In genomic region chr10:101570764-101571572, GRCh38 we compare ENCODE assay signal across 8 cellular contexts. TPM values are rescaled to one million over a fixed set of nuclear protein-coding genes. Genes with fewer than 3 reads are reported as not detected.
DNase-seq lines count a peak whose midpoint lies in the region; ATAC-seq and TF ChIP-seq lines count a peak whose summit lies in the region.

No MANE protein-coding gene starts in this region.

- ATAC-seq in naive thymus-derived CD4-positive, alpha-beta T cell, result peak; percentile 18
- no peak for ATAC-seq in HG03095 (IDR thresholded peaks at IDR 0.05; ENCODE audit: unreplicated experiment)

- TF ChIP-seq CTCF in NB4 (IDR thresholded peaks at IDR 0.05; ENCODE audit: low read depth, low read length), result no peak

- H3K36me3 ChIP-seq in ectodermal cell (ENCODE audit: control insufficient read depth, insufficient read depth, low read length), result no peaks in the 10 kb centered on the region
- no peaks in the 10 kb centered on the region for H3K36me3 ChIP-seq in naive thymus-derived CD4-positive, alpha-beta T cell (ENCODE audit: control insufficient read depth in 2 of 3, insufficient read depth in 3 of 3, low read length in 3 of 3)

- H3K4me1 ChIP-seq in ectodermal cell (ENCODE audit: control insufficient read depth, insufficient read depth, low read length), result peaks cover 7% of the 10 kb centered on the region
- peaks cover 4 to 17% of the 10 kb centered on the region in 2 donors for H3K4me1 ChIP-seq in naive thymus-derived CD4-positive, alpha-beta T cell (ENCODE audit: control insufficient read depth in 2 of 2, insufficient read depth in 2 of 2, low read length in 2 of 2)

- DNase-seq in GM03348 (ENCODE audit: low spot score) (peak; percentile 49), NB4 (ENCODE audit: low read depth) (peak; percentile 35), islet precursor cell (no peak), HuH-7.5 (ENCODE audit: low spot score) (no peak), A172 (ENCODE audit: low spot score) (no peak)
- DNase-seq in naive thymus-derived CD4-positive, alpha-beta T cell, result no peak

- H3K27ac Mint-ChIP-seq in naive thymus-derived CD4-positive, alpha-beta T cell, result peak overlapping the region in 1 of 9 donors; percentile 47

- H3K36me3 Mint-ChIP-seq in naive thymus-derived CD4-positive, alpha-beta T cell, result peaks cover 0 to 6% (median 0%) of the 10 kb centered on the region in 5 donors

- H3K9me3 Mint-ChIP-seq in naive thymus-derived CD4-positive, alpha-beta T cell, result peaks cover 0 to 2% (median 0%) of the 10 kb centered on the region in 11 donors

- H3K27me3 ChIP-seq in ectodermal cell (ENCODE audit: control insufficient read depth, insufficient read depth, low read length, poor library complexity, severe bottlenecking), result peaks cover 68% of the 10 kb centered on the region
- peaks cover 0 to 10% of the 10 kb centered on the region in 2 donors for H3K27me3 ChIP-seq in naive thymus-derived CD4-positive, alpha-beta T cell (ENCODE audit: control insufficient read depth in 2 of 2, insufficient read depth in 2 of 2, low read length in 2 of 2)

- CTCF ChIA-PET in naive thymus-derived CD4-positive, alpha-beta T cell (lab: Charles Lee), result interaction anchor here (0.6 to 5.6 kb wide), 8 partner anchors 10 to 357 kb away, joined by 3 to 37 read pairs (median 3); partner anchors contain the start of genes DPCD and POLL

- H3K4me3 ChIP-seq in NB4 (ENCODE audit: low read depth, low read length) (peak overlapping the region; percentile 30), ectodermal cell (ENCODE audit: insufficient read depth, low read depth, low read length) (peak overlapping the region; percentile 47)
- H3K4me3 ChIP-seq in naive thymus-derived CD4-positive, alpha-beta T cell (ENCODE audit: low read length), result no peak overlapping the region

- POLR2A ChIA-PET in naive thymus-derived CD4-positive, alpha-beta T cell (lab: Charles Lee), result no interaction called here

- peak overlapping the region in 6 of 10 donors; percentile 67 to 80 (median 76) for H3K4me3 Mint-ChIP-seq in naive thymus-derived CD4-positive, alpha-beta T cell

- peaks cover 0 to 21% (median 13%) of the 10 kb centered on the region in 7 donors for H3K4me1 Mint-ChIP-seq in naive thymus-derived CD4-positive, alpha-beta T cell

- peaks cover 25 to 38% (median 36%) of the 10 kb centered on the region in 5 donors for H3K27me3 Mint-ChIP-seq in naive thymus-derived CD4-positive, alpha-beta T cell

- no peak for TF ChIP-seq POLR2A in NB4 (IDR thresholded peaks at IDR 0.05; ENCODE audit: extremely low read depth, insufficient read length)

- no peaks in the 10 kb centered on the region for H3K9me3 ChIP-seq in ectodermal cell (ENCODE audit: control insufficient read depth, low read length)
- no peaks in the 10 kb centered on the region for H3K9me3 ChIP-seq in naive thymus-derived CD4-positive, alpha-beta T cell (ENCODE audit: control insufficient read depth in 2 of 3, low read length in 3 of 3)

- 54 to 55% methylated on average over 22 of the region's 22 CpGs for WGBS in ectodermal cell, 2 experiments

- intact Hi-C loops in naive thymus-derived CD4-positive, alpha-beta T cell (cut with micrococcal nuclease), result loop anchor here (1.0 to 5.0 kb wide), 8 partner anchors 17 to 410 kb away; partner anchors contain the start of genes BTRC (in 1 of the 2), DPCD (in 1 of the 2) and POLL (in 1 of the 2)

- no peak overlapping the region for H3K27ac ChIP-seq in ectodermal cell (ENCODE audit: insufficient read depth, low read depth, low read length, poor library complexity, severe bottlenecking)
- H3K27ac ChIP-seq in naive thymus-derived CD4-positive, alpha-beta T cell (ENCODE audit: low read depth, low read length), result no peak overlapping the region

RNA-seq across cellular contexts. Expression of gene POLL, which starts 17.1 kb away (rescaled TPM):
- 32.4 TPM for polyA plus RNA-seq in ectodermal cell (2013, experiment 1 of 4)
- polyA plus RNA-seq in ectodermal cell (2013, experiment 2 of 4), result 37.4 TPM
- 28.4 TPM for polyA plus RNA-seq in ectodermal cell (2013, experiment 3 of 4)
- polyA plus RNA-seq in ectodermal cell (2013, experiment 4 of 4), result 30.3 TPM
- 10 to 100 TPM; 34.9 to 65.8 (median 38.8) TPM for total RNA-seq in naive thymus-derived CD4-positive, alpha-beta T cell
- polyA plus RNA-seq in naive thymus-derived CD4-positive, alpha-beta T cell, result 10 to 100 TPM; 16.4 to 18.9 TPM
- total RNA-seq in A172 (2014; rRNA removed; shearing (Covaris generic)), result 11.6 and 18.4 TPM in 2 replicates

RNA-seq across cellular contexts. Expression of gene DPCD, which starts 17.2 kb away (rescaled TPM):
- polyA plus RNA-seq in ectodermal cell (2013, experiment 1 of 4), result 36.0 TPM
- polyA plus RNA-seq in ectodermal cell (2013, experiment 2 of 4), result 35.7 TPM
- polyA plus RNA-seq in ectodermal cell (2013, experiment 3 of 4), result 34.3 TPM
- 35.4 TPM for polyA plus RNA-seq in ectodermal cell (2013, experiment 4 of 4)
- 1 to 10 TPM in 3 of 5 experiments, under 1 TPM in 2; 0.64 to 3.6 (median 1.3) TPM for total RNA-seq in naive thymus-derived CD4-positive, alpha-beta T cell
- polyA plus RNA-seq in naive thymus-derived CD4-positive, alpha-beta T cell, result 1 to 10 TPM; 2.4 to 2.6 TPM
- 83.0 and 92.8 TPM in 2 replicates for total RNA-seq in A172 (2014; rRNA removed; shearing (Covaris generic))

Comparison
In these comparisons a context has a peak if more than half of its experiments do, and no peak if none do; other contexts are left out.
1. DNase-seq: peak in GM03348 (single experiment) and NB4 (single experiment); none in naive thymus-derived CD4-positive, alpha-beta T cell (0 of 9), islet precursor cell (single experiment), HuH-7.5 (single experiment) and A172 (single experiment).
2. RNA of gene DPCD, which starts 17.2 kb away (total RNA-seq): 83.0 to 92.8 TPM in A172; 0.64 to 3.6 TPM in naive thymus-derived CD4-positive, alpha-beta T cell; every median in the first group is over 10 times any median in the second.